ENCODE assay signal across 16 cellular contexts in genomic region chr4:54238389-54238788, GRCh38. TPM values are rescaled to one million over a fixed set of nuclear protein-coding genes. Genes with fewer than 3 reads are reported as not detected.
"Had no signal": no experiment of that assay in that cellular context is flagged by ENCODE, and none has a peak within 500 bp of the region (broad histone marks: within the 10 kb centered on the region; RNA-seq: fewer than 3 reads in every experiment).

No MANE protein-coding gene starts in this region.

- H3K27me3 ChIP-seq: ovary had no signal

- H3K4me3 Mint-ChIP-seq: dendritic cell treated with granulocyte-macrophage colony-stimulating factor and Interleukin-4, amounts not matched to agents 40 ng/mL and 50 ng/mL, for 4 days; effector memory CD8-positive, alpha-beta T cell; naive thymus-derived CD8-positive, alpha-beta T cell; neural crest cell had no signal

- H3K4me3 ChIP-seq: heart left ventricle, mucosa of descending colon, ovary had no signal

- H3K27ac Mint-ChIP-seq: dendritic cell treated with granulocyte-macrophage colony-stimulating factor and Interleukin-4, amounts not matched to agents 40 ng/mL and 50 ng/mL, for 4 days; effector memory CD8-positive, alpha-beta T cell; naive thymus-derived CD8-positive, alpha-beta T cell had no signal

- H3K36me3 ChIP-seq: heart left ventricle, ovary had no signal

- H3K9me3 Mint-ChIP-seq: effector memory CD8-positive, alpha-beta T cell had no signal

- DNase-seq: effector memory CD8-positive, alpha-beta T cell; erythroblast; foreskin melanocyte; heart left ventricle; hippocampal formation; kidney glomerular epithelial cell; mucosa of descending colon; naive thymus-derived CD8-positive, alpha-beta T cell; ovary; right cardiac atrium; small intestine; stimulated activated CD4-positive, alpha-beta T cell treated with anti-CD3 and anti-CD28 coated beads, Interleukin-2, amount 100 ng/mL, for 48 hours; stimulated activated naive CD4-positive, alpha-beta T cell treated with Interleukin-2 at 50 U/mL for 16 hours had no signal

- H3K27ac ChIP-seq: heart left ventricle, ovary had no signal

- H3K9me3 ChIP-seq: ovary had no signal

- ATAC-seq: effector memory CD8-positive, alpha-beta T cell; heart left ventricle; left lobe of liver; mucosa of descending colon; naive thymus-derived CD8-positive, alpha-beta T cell; right cardiac atrium had no signal

RNA-seq across cellular contexts. Expression of gene PDGFRA, which starts 9.3 kb away (rescaled TPM):
- total RNA-seq: naive thymus-derived CD8-positive, alpha-beta T cell had no signal
- polyA plus RNA-seq: naive thymus-derived CD8-positive, alpha-beta T cell had no signal
